In the genomic region with DNA sequence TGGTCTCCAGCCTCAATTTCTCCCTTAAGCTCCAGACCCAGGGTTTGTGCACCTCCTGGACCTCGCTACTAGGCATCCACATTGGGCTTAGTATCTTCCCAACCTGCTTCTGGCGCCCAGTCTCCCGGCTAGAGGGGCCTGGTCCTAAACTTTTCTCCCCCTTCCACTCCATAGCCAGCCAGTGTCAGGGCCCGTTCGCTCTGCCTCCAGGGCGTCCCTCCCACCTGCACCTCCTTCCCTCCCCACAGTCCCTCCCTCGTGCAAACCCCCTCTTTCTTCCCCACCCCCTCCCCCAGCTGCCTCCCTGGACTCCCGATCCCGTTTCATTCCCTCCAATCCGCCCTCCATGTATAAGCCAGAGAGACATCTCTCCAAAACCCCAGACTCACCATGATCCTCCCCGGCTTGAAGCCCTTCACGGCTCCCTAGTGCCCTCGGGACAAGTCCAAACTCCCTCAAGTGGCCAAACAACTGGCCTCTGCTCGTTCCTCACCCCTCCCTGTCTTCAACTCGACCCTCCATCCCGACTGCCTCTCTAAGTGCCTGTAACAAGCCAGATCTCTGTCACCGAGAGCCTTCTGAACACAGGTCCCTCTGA, we compare ENCODE assay signal across 8 cellular contexts. TPM values are rescaled to one million over a fixed set of nuclear protein-coding genes. Genes with fewer than 3 reads are reported as not detected.
DNase-seq lines count a peak whose midpoint lies in the region; ATAC-seq, FAIRE-seq and TF ChIP-seq lines count a peak whose summit lies in the region.

No MANE protein-coding gene starts in this region.

- H3K4me2 ChIP-seq in parathyroid adenoma (ENCODE audit: low read length) = peak overlapping the region; percentile 89

- FAIRE-seq in GM12892 (lab: Jason Lieb, UNC) = no peak

- POLR2A ChIA-PET in HEK293T (lab: Yijun Ruan, JAX) = interaction anchor here (1.0 to 1.4 kb wide), 2 partner anchors 50 to 202 kb away, joined by 3 to 9 read pairs; a partner anchor contains a TSS
- POLR2A ChIA-PET in activated CD4-positive, alpha-beta memory T cell treated with anti-CD3 and anti-CD28 coated beads for 36 hours (lab: Charles Lee) = interaction anchor here (1.3 kb wide), 1 partner anchor 94 kb away, joined by 8 read pairs; a partner anchor contains a TSS

- intact Hi-C loops in CD14-positive monocyte (cut with micrococcal nuclease) (loop anchor here (2.0 to 10.0 kb wide), 6 partner anchors 51 to 494 kb away; a partner anchor contains a TSS), head of caudate nucleus (cut with DNase I) (loop anchor here (10.0 kb wide), 1 partner anchor 54 kb away; a partner anchor contains a TSS)
- intact Hi-C loops in activated CD4-positive, alpha-beta memory T cell treated with anti-CD3 and anti-CD28 coated beads for 36 hours (cut with micrococcal nuclease) = loop anchor here (1.0 to 10.0 kb wide), 6 partner anchors 10 to 489 kb away; a partner anchor contains a TSS

- H3K27ac ChIP-seq in parathyroid adenoma = peak overlapping the region; percentile 68

- H2AFZ ChIP-seq in parathyroid adenoma = peak overlapping the region; percentile 81

- H3K9me3 Mint-ChIP-seq in CD14-positive monocyte = peaks cover 0 to 8% (median 6%) of the 10 kb centered on the region in 7 donors
- no peaks in the 10 kb centered on the region for H3K9me3 Mint-ChIP-seq in activated CD4-positive, alpha-beta memory T cell treated with anti-CD3 and anti-CD28 coated beads for 36 hours

- peak overlapping the region; percentile 92 to 99 (median 95) for H3K27ac Mint-ChIP-seq in CD14-positive monocyte
- peak overlapping the region; percentile 91 for H3K27ac Mint-ChIP-seq in activated CD4-positive, alpha-beta memory T cell treated with anti-CD3 and anti-CD28 coated beads for 36 hours

- H3K79me2 ChIP-seq in parathyroid adenoma = peaks cover 15% of the 10 kb centered on the region

- H3K9me3 ChIP-seq in parathyroid adenoma (ENCODE audit: control insufficient read depth, low read length) = no peaks in the 10 kb centered on the region

- H3K27me3 ChIP-seq in parathyroid adenoma (ENCODE audit: control insufficient read depth, insufficient read depth, low read length) = no peaks in the 10 kb centered on the region

- no peak for ATAC-seq in GM18867 (IDR thresholded peaks at IDR 0.05; ENCODE audit: unreplicated experiment)

- CTCF ChIA-PET in HEK293T (lab: Yijun Ruan, JAX) = no interaction called here
- CTCF ChIA-PET in activated CD4-positive, alpha-beta memory T cell treated with anti-CD3 and anti-CD28 coated beads for 36 hours (lab: Charles Lee) = interaction anchor here (1.0 to 2.0 kb wide), 7 partner anchors 10 to 216 kb away, joined by 3 to 11 read pairs (median 4); a partner anchor contains a TSS

- peaks cover 66% of the 10 kb centered on the region for H3K4me1 Mint-ChIP-seq in CD14-positive monocyte
- peaks cover 68% of the 10 kb centered on the region for H3K4me1 Mint-ChIP-seq in activated CD4-positive, alpha-beta memory T cell treated with anti-CD3 and anti-CD28 coated beads for 36 hours (ENCODE audit: low read depth)

- peak overlapping the region; percentile 97 for H3K4me3 Mint-ChIP-seq in CD14-positive monocyte
- H3K4me3 Mint-ChIP-seq in activated CD4-positive, alpha-beta memory T cell treated with anti-CD3 and anti-CD28 coated beads for 36 hours = peak overlapping the region; percentile 98

- no peak for TF ChIP-seq POLR2A in GM12892 (IDR thresholded peaks at IDR 0.05; ENCODE audit: low read depth, low read length)

- H3K27me3 Mint-ChIP-seq in CD14-positive monocyte (ENCODE audit: low read depth in 3 of 3) = peaks cover 0 to 4% (median 3%) of the 10 kb centered on the region in 3 donors
- no peaks in the 10 kb centered on the region for H3K27me3 Mint-ChIP-seq in activated CD4-positive, alpha-beta memory T cell treated with anti-CD3 and anti-CD28 coated beads for 36 hours

- no peaks in the 10 kb centered on the region for H3K4me1 ChIP-seq in parathyroid adenoma

- H3K36me3 Mint-ChIP-seq in CD14-positive monocyte = peaks cover 22 to 24% of the 10 kb centered on the region in 2 donors
- peaks cover 9% of the 10 kb centered on the region for H3K36me3 Mint-ChIP-seq in activated CD4-positive, alpha-beta memory T cell treated with anti-CD3 and anti-CD28 coated beads for 36 hours

- H3K36me3 ChIP-seq in parathyroid adenoma (ENCODE audit: control insufficient read depth, insufficient read depth, low read length) = no peaks in the 10 kb centered on the region

- TF ChIP-seq CTCF in CD14-positive monocyte (IDR thresholded peaks at IDR 0.05) (no peak), parathyroid adenoma (IDR thresholded peaks at IDR 0.05) (no peak)

- DNase-seq in CD14-positive monocyte (ENCODE audit: low spot score) (no peak), HEK293T (ENCODE audit: extremely low spot score) (peak; percentile 18), head of caudate nucleus (peak in 26 of 42 donors; percentile 8 to 54 (median 31)), NCI-H446 treated with DMSO at 0.1 percent for 48 hours (lab: John Stamatoyannopoulos, UW) (no peak), GM12892 (ENCODE audit: insufficient read length) (no peak)
- peak; percentile 40 for DNase-seq in activated CD4-positive, alpha-beta memory T cell treated with anti-CD3 and anti-CD28 coated beads for 36 hours

- peak overlapping the region; percentile 94 for H3K4me3 ChIP-seq in parathyroid adenoma (ENCODE audit: low read depth, low read length)

- peak overlapping the region; percentile 77 for H3K9ac ChIP-seq in parathyroid adenoma

TF ChIP-seq in HEK293T, 16 proteins besides CTCF, POLR2A, EP300 and RAD21:
- TF ChIP-seq ZNF384 (IDR thresholded peaks at IDR 0.05) (no peak), NFRKB (IDR thresholded peaks at IDR 0.05) (no peak), SUZ12 (IDR thresholded peaks at IDR 0.05) (no peak), L3MBTL2 (conservative IDR thresholded peaks at IDR 0.05) (no peak), FOXM1 (IDR thresholded peaks at IDR 0.05; ENCODE audit: borderline replicate concordance) (no peak), ELF4 (IDR thresholded peaks at IDR 0.05) (no peak), FOXK2 (IDR thresholded peaks at IDR 0.05) (no peak), CTBP1 (IDR thresholded peaks at IDR 0.05; ENCODE audit: borderline replicate concordance) (no peak), LEF1 (IDR thresholded peaks at IDR 0.05; ENCODE audit: borderline replicate concordance) (no peak), HDGF (IDR thresholded peaks at IDR 0.05; ENCODE audit: borderline replicate concordance) (no peak), FOXA1 (IDR thresholded peaks at IDR 0.05) (no peak), ARNT (IDR thresholded peaks at IDR 0.05) (no peak), SP1 (IDR thresholded peaks at IDR 0.05) (no peak), BHLHE40 (IDR thresholded peaks at IDR 0.05; ENCODE audit: borderline replicate concordance) (no peak), TARDBP (IDR thresholded peaks at IDR 0.05) (no peak)
- TF ChIP-seq, protein P1, sequence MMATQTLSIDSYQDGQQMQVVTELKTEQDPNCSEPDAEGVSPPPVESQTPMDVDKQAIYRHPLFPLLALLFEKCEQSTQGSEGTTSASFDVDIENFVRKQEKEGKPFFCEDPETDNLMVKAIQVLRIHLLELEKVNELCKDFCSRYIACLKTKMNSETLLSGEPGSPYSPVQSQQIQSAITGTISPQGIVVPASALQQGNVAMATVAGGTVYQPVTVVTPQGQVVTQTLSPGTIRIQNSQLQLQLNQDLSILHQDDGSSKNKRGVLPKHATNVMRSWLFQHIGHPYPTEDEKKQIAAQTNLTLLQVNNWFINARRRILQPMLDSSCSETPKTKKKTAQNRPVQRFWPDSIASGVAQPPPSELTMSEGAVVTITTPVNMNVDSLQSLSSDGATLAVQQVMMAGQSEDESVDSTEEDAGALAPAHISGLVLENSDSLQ (IDR thresholded peaks at IDR 0.05) = no peak
TF ChIP-seq in HEK293T: peak in this region for 0.

RNA-seq across cellular contexts. Expression of a gene that starts 1.0 kb away (rescaled TPM):
- polyA plus RNA-seq in CD14-positive monocyte = 1 to 10 TPM; 4.5 to 5.6 TPM
- total RNA-seq in activated CD4-positive, alpha-beta memory T cell treated with anti-CD3 and anti-CD28 coated beads for 36 hours = 10 to 100 TPM; 49.4 to 51.3 TPM
- 31.1 TPM for polyA plus RNA-seq in GM12892 (2012; ENCODE audit: missing spikeins)

RNA-seq across cellular contexts. Expression of a gene that starts 5.4 kb away (rescaled TPM):
- polyA plus RNA-seq in CD14-positive monocyte = 1,000 to 10,000 TPM; 1,536 to 1,874 TPM
- total RNA-seq in activated CD4-positive, alpha-beta memory T cell treated with anti-CD3 and anti-CD28 coated beads for 36 hours = 100 to 1,000 TPM; 393 to 415 TPM
- polyA plus RNA-seq in GM12892 (2012; ENCODE audit: missing spikeins) = 221 TPM

RNA-seq across cellular contexts. Expression of a gene that starts 20.6 kb away (rescaled TPM):
- polyA plus RNA-seq in CD14-positive monocyte = 1 to 10 TPM; 1.1 to 1.9 TPM
- total RNA-seq in activated CD4-positive, alpha-beta memory T cell treated with anti-CD3 and anti-CD28 coated beads for 36 hours = 1 to 10 TPM; 6.4 to 6.5 TPM
- 0.19 TPM for polyA plus RNA-seq in GM12892 (2012; ENCODE audit: missing spikeins)

RNA-seq across cellular contexts. Expression of a gene that starts 45.0 kb away (rescaled TPM):
- polyA plus RNA-seq in CD14-positive monocyte = not detected
- total RNA-seq in activated CD4-positive, alpha-beta memory T cell treated with anti-CD3 and anti-CD28 coated beads for 36 hours = 1 to 10 TPM; 1.2 to 1.6 TPM
- not detected for polyA plus RNA-seq in GM12892 (2012; ENCODE audit: missing spikeins)

RNA-seq across cellular contexts. Expression of a gene that starts 49.7 kb away (rescaled TPM):
- 10 to 100 TPM; 22.7 to 25.2 TPM for polyA plus RNA-seq in CD14-positive monocyte
- total RNA-seq in activated CD4-positive, alpha-beta memory T cell treated with anti-CD3 and anti-CD28 coated beads for 36 hours = 10 to 100 TPM; 41.6 to 43.8 TPM
- polyA plus RNA-seq in GM12892 (2012; ENCODE audit: missing spikeins) = 24.4 TPM

Comparison
In these comparisons a context has a peak if more than half of its experiments do, and no peak if none do; other contexts are left out.
1. DNase-seq: peak in HEK293T (single experiment), activated CD4-positive, alpha-beta memory T cell treated with anti-CD3 and anti-CD28 coated beads for 36 hours (single experiment) and head of caudate nucleus (26 of 42); none in CD14-positive monocyte (single experiment), NCI-H446 treated with DMSO at 0.1 percent for 48 hours (single experiment) and GM12892 (single experiment).